In genomic region chr18:33135951-33136660, GRCh38 we compare ENCODE assay signal across 21 cellular contexts.
"Had no signal": no experiment of that assay in that cellular context is flagged by ENCODE, and none has a peak within 500 bp of the region (broad histone marks: within the 10 kb centered on the region; RNA-seq: fewer than 3 reads in every experiment).

No MANE protein-coding gene starts in this region.

- H3K27ac Mint-ChIP-seq: dendritic cell treated with granulocyte-macrophage colony-stimulating factor and Interleukin-4, amounts not matched to agents 40 ng/mL and 50 ng/mL, for 4 days; effector memory CD8-positive, alpha-beta T cell; memory B cell; natural killer cell; T-cell had no signal

- ATAC-seq: effector memory CD8-positive, alpha-beta T cell; gastroesophageal sphincter; left lung; natural killer cell; right cardiac atrium; T-cell had no signal

- H3K9me3 ChIP-seq: gastroesophageal sphincter, testis had no signal

- H3K27me3 Mint-ChIP-seq: effector memory CD8-positive, alpha-beta T cell; memory B cell; T-cell had no signal

- H3K4me1 ChIP-seq: gastroesophageal sphincter, left lung, testis, upper lobe of left lung had no signal

- H3K36me3 ChIP-seq: gastroesophageal sphincter, left lung, upper lobe of left lung had no signal

- H3K27me3 ChIP-seq: gastroesophageal sphincter, left lung, testis, upper lobe of left lung had no signal

- DNase-seq: activated CD4-positive, CD25-positive, alpha-beta regulatory T cell treated with anti-CD3 and anti-CD28 coated beads, Interleukin-2, amount 50 U/mL, for 72 hours; activated naive CD4-positive, alpha-beta T cell; activated T-cell treated with anti-CD3 and anti-CD28 coated beads for 4 hours; anterior cingulate cortex; effector memory CD8-positive, alpha-beta T cell; islet precursor cell; left lung; natural killer cell; occipital lobe; right cardiac atrium; small intestine; stimulated activated CD4-positive, alpha-beta T cell treated with anti-CD3 and anti-CD28 coated beads, Interleukin-4, amount 100 ng/mL, for 4 hours; stimulated activated CD8-positive, alpha-beta memory T cell treated with anti-CD3 and anti-CD28 coated beads, Interleukin-4, amount 100 ng/mL, for 48 hours; stimulated activated naive CD4-positive, alpha-beta T cell treated with Interleukin-2 at 50 U/mL for 16 hours; T-cell; T-helper 9 cell; testis; upper lobe of left lung had no signal

- H3K4me3 ChIP-seq: gastroesophageal sphincter, left lung, testis, upper lobe of left lung had no signal

- H3K27ac ChIP-seq: left lung, testis, upper lobe of left lung had no signal

- H3K36me3 Mint-ChIP-seq: memory B cell, natural killer cell, T-cell had no signal

- H3K4me3 Mint-ChIP-seq: dendritic cell treated with granulocyte-macrophage colony-stimulating factor and Interleukin-4, amounts not matched to agents 40 ng/mL and 50 ng/mL, for 4 days; effector memory CD8-positive, alpha-beta T cell; memory B cell; natural killer cell; T-cell had no signal

- H3K4me1 Mint-ChIP-seq: memory B cell, natural killer cell, T-cell had no signal
